In genomic region chr6:39218868-39219567, GRCh38 we compare ENCODE assay signal across 1 cellular context.
TF ChIP-seq lines count a peak whose summit lies in the region.

No MANE protein-coding gene starts in this region.

TF ChIP-seq in GM23338, 12 proteins besides CTCF, POLR2A, EP300 and RAD21 (continued from another document):
- TF ChIP-seq ZNF462 (CRISPR knock-in tag; IDR thresholded peaks at IDR 0.05) (no peak), POLR2AphosphoS5 (IDR thresholded peaks at IDR 0.05; ENCODE audit: low read depth) (no peak), EZH2phosphoT487 (IDR thresholded peaks at IDR 0.05; ENCODE audit: unreplicated experiment) (no peak), CREB1 (CRISPR knock-in tag; IDR thresholded peaks at IDR 0.05; ENCODE audit: low read depth) (no peak), EZH2 (IDR thresholded peaks at IDR 0.05; ENCODE audit: low read depth, unreplicated experiment) (no peak), ZNF114 (CRISPR knock-in tag; IDR thresholded peaks at IDR 0.05) (no peak), STAT1 (IDR thresholded peaks at IDR 0.05; ENCODE audit: unreplicated experiment) (no peak)
- TF ChIP-seq, protein P1, sequence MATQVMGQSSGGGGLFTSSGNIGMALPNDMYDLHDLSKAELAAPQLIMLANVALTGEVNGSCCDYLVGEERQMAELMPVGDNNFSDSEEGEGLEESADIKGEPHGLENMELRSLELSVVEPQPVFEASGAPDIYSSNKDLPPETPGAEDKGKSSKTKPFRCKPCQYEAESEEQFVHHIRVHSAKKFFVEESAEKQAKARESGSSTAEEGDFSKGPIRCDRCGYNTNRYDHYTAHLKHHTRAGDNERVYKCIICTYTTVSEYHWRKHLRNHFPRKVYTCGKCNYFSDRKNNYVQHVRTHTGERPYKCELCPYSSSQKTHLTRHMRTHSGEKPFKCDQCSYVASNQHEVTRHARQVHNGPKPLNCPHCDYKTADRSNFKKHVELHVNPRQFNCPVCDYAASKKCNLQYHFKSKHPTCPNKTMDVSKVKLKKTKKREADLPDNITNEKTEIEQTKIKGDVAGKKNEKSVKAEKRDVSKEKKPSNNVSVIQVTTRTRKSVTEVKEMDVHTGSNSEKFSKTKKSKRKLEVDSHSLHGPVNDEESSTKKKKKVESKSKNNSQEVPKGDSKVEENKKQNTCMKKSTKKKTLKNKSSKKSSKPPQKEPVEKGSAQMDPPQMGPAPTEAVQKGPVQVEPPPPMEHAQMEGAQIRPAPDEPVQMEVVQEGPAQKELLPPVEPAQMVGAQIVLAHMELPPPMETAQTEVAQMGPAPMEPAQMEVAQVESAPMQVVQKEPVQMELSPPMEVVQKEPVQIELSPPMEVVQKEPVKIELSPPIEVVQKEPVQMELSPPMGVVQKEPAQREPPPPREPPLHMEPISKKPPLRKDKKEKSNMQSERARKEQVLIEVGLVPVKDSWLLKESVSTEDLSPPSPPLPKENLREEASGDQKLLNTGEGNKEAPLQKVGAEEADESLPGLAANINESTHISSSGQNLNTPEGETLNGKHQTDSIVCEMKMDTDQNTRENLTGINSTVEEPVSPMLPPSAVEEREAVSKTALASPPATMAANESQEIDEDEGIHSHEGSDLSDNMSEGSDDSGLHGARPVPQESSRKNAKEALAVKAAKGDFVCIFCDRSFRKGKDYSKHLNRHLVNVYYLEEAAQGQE (IDR thresholded peaks at IDR 0.05; ENCODE audit: unreplicated experiment): no peak
